In genomic region chr10:62153191-62153590, GRCh38 we compare ENCODE assay signal across 1 cellular context.
TF ChIP-seq lines count a peak whose summit lies in the region.

No MANE protein-coding gene starts in this region.

TF ChIP-seq in K562, 482 proteins besides CTCF, POLR2A, EP300 and RAD21 (continued from another document):
- TF ChIP-seq, protein P1, sequence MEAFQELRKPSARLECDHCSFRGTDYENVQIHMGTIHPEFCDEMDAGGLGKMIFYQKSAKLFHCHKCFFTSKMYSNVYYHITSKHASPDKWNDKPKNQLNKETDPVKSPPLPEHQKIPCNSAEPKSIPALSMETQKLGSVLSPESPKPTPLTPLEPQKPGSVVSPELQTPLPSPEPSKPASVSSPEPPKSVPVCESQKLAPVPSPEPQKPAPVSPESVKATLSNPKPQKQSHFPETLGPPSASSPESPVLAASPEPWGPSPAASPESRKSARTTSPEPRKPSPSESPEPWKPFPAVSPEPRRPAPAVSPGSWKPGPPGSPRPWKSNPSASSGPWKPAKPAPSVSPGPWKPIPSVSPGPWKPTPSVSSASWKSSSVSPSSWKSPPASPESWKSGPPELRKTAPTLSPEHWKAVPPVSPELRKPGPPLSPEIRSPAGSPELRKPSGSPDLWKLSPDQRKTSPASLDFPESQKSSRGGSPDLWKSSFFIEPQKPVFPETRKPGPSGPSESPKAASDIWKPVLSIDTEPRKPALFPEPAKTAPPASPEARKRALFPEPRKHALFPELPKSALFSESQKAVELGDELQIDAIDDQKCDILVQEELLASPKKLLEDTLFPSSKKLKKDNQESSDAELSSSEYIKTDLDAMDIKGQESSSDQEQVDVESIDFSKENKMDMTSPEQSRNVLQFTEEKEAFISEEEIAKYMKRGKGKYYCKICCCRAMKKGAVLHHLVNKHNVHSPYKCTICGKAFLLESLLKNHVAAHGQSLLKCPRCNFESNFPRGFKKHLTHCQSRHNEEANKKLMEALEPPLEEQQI (IDR thresholded peaks at IDR 0.05), result no peak
- TF ChIP-seq TAF15 (IDR thresholded peaks at IDR 0.05; ENCODE audit: low read depth, low read length) (no peak), TAF1 (IDR thresholded peaks at IDR 0.05; ENCODE audit: control insufficient read depth, extremely low read depth, insufficient read depth, low read length, severe bottlenecking) (no peak), C11orf30 (IDR thresholded peaks at IDR 0.05; ENCODE audit: low read depth) (0 out of 2 replicates have a peak, but pooled peaks have one; percentile 7), TCFL5 (CRISPR knock-in tag; conservative IDR thresholded peaks at IDR 0.05) (no peak), GTF2E2 (tag; IDR thresholded peaks at IDR 0.05) (no peak)
